ENCODE assay signal across 24 cellular contexts in genomic region chr12:129074379-129074778, GRCh38.
"Had no signal": no experiment of that assay in that cellular context is flagged by ENCODE, and none has a peak within 500 bp of the region (broad histone marks: within the 10 kb centered on the region; RNA-seq: fewer than 3 reads in every experiment).

No MANE protein-coding gene starts in this region.

- H3K9me3 Mint-ChIP-seq: stimulated activated memory B cell treated with anti-CD40 and anti-IgM and Interleukin-4, amounts not matched to agents 10 μg/mL and 1 μg/mL and 100 μg/mL, for 72 hours; stimulated activated naive B cell treated with anti-CD40 and anti-IgM and Interleukin-4, amounts not matched to agents 10 μg/mL and 1 μg/mL and 100 μg/mL, for 72 hours; type B pancreatic cell had no signal

- ATAC-seq: stimulated activated effector memory CD8-positive, alpha-beta T cell treated with anti-CD3 and anti-CD28 coated beads, Interleukin-12 subunit alpha, Interleukin-12 subunit beta, amount 100 ng/mL, for 72 hours; stimulated activated memory B cell treated with anti-CD40 and anti-IgM and Interleukin-4, amounts not matched to agents 10 μg/mL and 1 μg/mL and 100 μg/mL, for 72 hours; stimulated activated naive B cell treated with anti-CD40 and anti-IgM and Interleukin-4, amounts not matched to agents 10 μg/mL and 1 μg/mL and 100 μg/mL, for 72 hours; stimulated activated naive CD8-positive, alpha-beta T cell treated with anti-CD3 and anti-CD28 coated beads, Interleukin-15, amount 100 ng/mL, for 72 hours; stimulated activated naive CD8-positive, alpha-beta T cell treated with anti-CD3 and anti-CD28 coated beads, Interleukin-15, Interleukin-2, amounts not matched to agents 100 U/mL and 50 U/mL, for 24 hours; upper lobe of right lung had no signal

- DNase-seq: stimulated activated CD4-positive, alpha-beta T cell treated with anti-CD3 and anti-CD28 coated beads, Interleukin-2, amount 100 ng/mL, for 48 hours; stimulated activated CD4-positive, alpha-beta T cell treated with anti-CD3 and anti-CD28 coated beads, Interleukin-4, amount 100 ng/mL, for 1 hour; stimulated activated CD4-positive, alpha-beta T cell treated with anti-CD3 and anti-CD28 coated beads, Interleukin-4, amount 100 ng/mL, for 24 hours; stimulated activated CD4-positive, alpha-beta T cell treated with anti-CD3 and anti-CD28 coated beads, Interleukin-4, amount 100 ng/mL, for 4 hours; stimulated activated CD8-positive, alpha-beta memory T cell treated with anti-CD3 and anti-CD28 coated beads, Interleukin-4, amount 100 ng/mL, for 48 hours; stimulated activated naive B cell treated with anti-CD40 and anti-IgM and Interleukin-4, amounts not matched to agents 10 μg/mL and 1 μg/mL and 100 μg/mL, for 72 hours; stimulated activated naive CD4-positive, alpha-beta T cell; stimulated activated naive CD4-positive, alpha-beta T cell treated with Interleukin-2 at 50 U/mL for 16 hours; stimulated activated naive CD8-positive, alpha-beta T cell treated with anti-CD3 and anti-CD28 coated beads, Interleukin-15, amount 100 ng/mL, for 72 hours; stimulated activated naive CD8-positive, alpha-beta T cell treated with anti-CD3 and anti-CD28 coated beads, Interleukin-15, Interleukin-2, amounts not matched to agents 100 U/mL and 50 U/mL, for 24 hours; stomach; substantia nigra; testis; thyroid gland; tibial artery; transverse colon; trophoblast cell; upper lobe of left lung; upper lobe of right lung; uterus had no signal

- H3K36me3 Mint-ChIP-seq: stimulated activated effector memory CD8-positive, alpha-beta T cell treated with anti-CD3 and anti-CD28 coated beads, Interleukin-12 subunit alpha, Interleukin-12 subunit beta, amount 100 ng/mL, for 72 hours; stimulated activated memory B cell treated with anti-CD40 and anti-IgM and Interleukin-4, amounts not matched to agents 10 μg/mL and 1 μg/mL and 100 μg/mL, for 72 hours; stimulated activated naive B cell treated with anti-CD40 and anti-IgM and Interleukin-4, amounts not matched to agents 10 μg/mL and 1 μg/mL and 100 μg/mL, for 72 hours; type B pancreatic cell had no signal

- H3K4me3 Mint-ChIP-seq: stimulated activated effector memory CD8-positive, alpha-beta T cell treated with anti-CD3 and anti-CD28 coated beads, Interleukin-12 subunit alpha, Interleukin-12 subunit beta, amount 100 ng/mL, for 72 hours; stimulated activated memory B cell treated with anti-CD40 and anti-IgM and Interleukin-4, amounts not matched to agents 10 μg/mL and 1 μg/mL and 100 μg/mL, for 72 hours; stimulated activated naive B cell treated with anti-CD40 and anti-IgM and Interleukin-4, amounts not matched to agents 10 μg/mL and 1 μg/mL and 100 μg/mL, for 72 hours; stimulated activated naive CD8-positive, alpha-beta T cell treated with anti-CD3 and anti-CD28 coated beads, Interleukin-15, amount 100 ng/mL, for 72 hours; stimulated activated naive CD8-positive, alpha-beta T cell treated with anti-CD3 and anti-CD28 coated beads, Interleukin-15, Interleukin-2, amounts not matched to agents 100 ng/mL and 50 ng/mL, for 24 hours; type B pancreatic cell had no signal

- H3K27ac Mint-ChIP-seq: stimulated activated effector memory CD8-positive, alpha-beta T cell treated with anti-CD3 and anti-CD28 coated beads, Interleukin-12 subunit alpha, Interleukin-12 subunit beta, amount 100 ng/mL, for 72 hours; stimulated activated memory B cell treated with anti-CD40 and anti-IgM and Interleukin-4, amounts not matched to agents 10 μg/mL and 1 μg/mL and 100 μg/mL, for 72 hours; stimulated activated naive B cell treated with anti-CD40 and anti-IgM and Interleukin-4, amounts not matched to agents 10 μg/mL and 1 μg/mL and 100 μg/mL, for 72 hours; stimulated activated naive CD8-positive, alpha-beta T cell treated with anti-CD3 and anti-CD28 coated beads, Interleukin-15, amount 100 ng/mL, for 72 hours; stimulated activated naive CD8-positive, alpha-beta T cell treated with anti-CD3 and anti-CD28 coated beads, Interleukin-15, Interleukin-2, amounts not matched to agents 100 ng/mL and 50 ng/mL, for 24 hours; type B pancreatic cell had no signal

- H3K4me1 Mint-ChIP-seq: stimulated activated effector memory CD8-positive, alpha-beta T cell treated with anti-CD3 and anti-CD28 coated beads, Interleukin-12 subunit alpha, Interleukin-12 subunit beta, amount 100 ng/mL, for 72 hours; stimulated activated memory B cell treated with anti-CD40 and anti-IgM and Interleukin-4, amounts not matched to agents 10 μg/mL and 1 μg/mL and 100 μg/mL, for 72 hours; stimulated activated naive CD8-positive, alpha-beta T cell treated with anti-CD3 and anti-CD28 coated beads, Interleukin-15, amount 100 ng/mL, for 72 hours had no signal

- H3K27me3 Mint-ChIP-seq: stimulated activated naive CD8-positive, alpha-beta T cell treated with anti-CD3 and anti-CD28 coated beads, Interleukin-15, amount 100 ng/mL, for 72 hours; stimulated activated naive CD8-positive, alpha-beta T cell treated with anti-CD3 and anti-CD28 coated beads, Interleukin-15, Interleukin-2, amounts not matched to agents 100 ng/mL and 50 ng/mL, for 24 hours had no signal
